Comparison of ENCODE assay signal across 8 cellular contexts in the genomic region with DNA sequence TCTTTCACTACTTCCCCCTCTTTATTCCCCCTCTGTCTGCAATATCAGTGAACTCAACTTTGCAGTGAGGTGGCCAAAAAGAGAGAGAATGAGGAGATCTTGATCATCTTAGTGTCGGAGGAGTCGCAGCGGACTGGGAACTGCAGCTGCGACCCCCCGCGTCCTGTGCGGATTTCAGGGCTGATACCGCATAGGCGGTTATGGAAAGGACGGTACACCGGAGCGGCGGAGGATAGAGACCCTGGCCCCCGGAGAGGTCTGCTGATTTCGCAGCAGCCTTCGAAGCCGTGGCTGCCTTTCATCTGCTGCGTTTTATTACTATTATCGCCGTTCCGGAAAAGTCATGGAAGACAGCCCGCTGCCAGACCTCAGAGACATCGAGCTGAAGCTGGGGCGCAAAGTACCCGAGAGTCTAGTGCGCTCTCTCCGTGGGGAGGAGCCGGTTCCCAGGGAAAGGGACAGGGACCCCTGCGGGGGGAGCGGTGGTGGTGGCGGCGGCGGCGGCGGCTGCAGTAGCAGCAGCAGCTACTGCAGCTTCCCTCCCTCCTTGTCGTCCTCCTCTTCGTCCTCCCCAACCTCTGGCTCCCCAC. TPM values are rescaled to one million over a fixed set of nuclear protein-coding genes. Genes with fewer than 3 reads are reported as not detected.
DNase-seq lines count a peak whose midpoint lies in the region; ATAC-seq and TF ChIP-seq lines count a peak whose summit lies in the region.

No MANE protein-coding gene starts in this region.

- no peak for TF ChIP-seq CTCF in osteocyte (IDR thresholded peaks at IDR 0.05)
- no peak for TF ChIP-seq CTCF in CD8-positive, alpha-beta T cell (IDR thresholded peaks at IDR 0.05)

- peak; percentile 11 for DNase-seq in AG08396 (ENCODE audit: low spot score)
- DNase-seq in SJCRH30, result no peak
- peak; percentile 19 for DNase-seq in foreskin melanocyte
- no peak for DNase-seq in osteocyte (ENCODE audit: extremely low spot score, unreplicated experiment)
- no peak for DNase-seq in CD8-positive, alpha-beta T cell
- no peak for DNase-seq in NCI-H2196 treated with DMSO at 0.1 percent for 48 hours (lab: John Stamatoyannopoulos, UW; ENCODE audit: unreplicated experiment)
- no peak for DNase-seq in GM19238 (ENCODE audit: insufficient read length, low spot score)

- H3K4me1 ChIP-seq in SJCRH30, result peaks cover 5% of the 10 kb centered on the region; the same call in 1 of the 2 replicates
- no peaks in the 10 kb centered on the region for H3K4me1 ChIP-seq in CD8-positive, alpha-beta T cell (ENCODE audit: insufficient read depth, low read length)

- H3K27ac Mint-ChIP-seq in osteocyte (ENCODE audit: unreplicated experiment), result peak overlapping the region; percentile 97
- H3K27ac Mint-ChIP-seq in CD8-positive, alpha-beta T cell, result no peak overlapping the region

- peak overlapping the region; percentile 91 for H3K27ac ChIP-seq in SJCRH30
- no peak overlapping the region for H3K27ac ChIP-seq in CD8-positive, alpha-beta T cell (ENCODE audit: low read depth, low read length)

- H3K4me1 Mint-ChIP-seq in osteocyte (ENCODE audit: unreplicated experiment), result peaks cover 51% of the 10 kb centered on the region
- peaks cover 3% of the 10 kb centered on the region for H3K4me1 Mint-ChIP-seq in CD8-positive, alpha-beta T cell (ENCODE audit: low read depth)

- H3K27me3 Mint-ChIP-seq in osteocyte (ENCODE audit: unreplicated experiment), result no peaks in the 10 kb centered on the region
- H3K27me3 Mint-ChIP-seq in CD8-positive, alpha-beta T cell (ENCODE audit: low read depth), result peaks cover 17% of the 10 kb centered on the region

- intact Hi-C loops in CD8-positive, alpha-beta T cell (cut with DNase I, micrococcal nuclease), result loop anchor here in 1 of 2 experiments (10.0 kb wide), 1 partner anchor 51 kb away; no protein-coding TSS in a partner anchor

- H3K9me3 Mint-ChIP-seq in osteocyte (ENCODE audit: unreplicated experiment), result no peaks in the 10 kb centered on the region
- peaks cover 2% of the 10 kb centered on the region for H3K9me3 Mint-ChIP-seq in CD8-positive, alpha-beta T cell

- H3K4me3 Mint-ChIP-seq in osteocyte (ENCODE audit: unreplicated experiment), result peak overlapping the region; percentile 85
- no peak overlapping the region for H3K4me3 Mint-ChIP-seq in CD8-positive, alpha-beta T cell

- peak overlapping the region; percentile 62 for H3K4me3 ChIP-seq in SJCRH30
- no peak overlapping the region for H3K4me3 ChIP-seq in CD8-positive, alpha-beta T cell (ENCODE audit: low read depth, low read length)

- peaks cover 24% of the 10 kb centered on the region for H3K36me3 Mint-ChIP-seq in osteocyte (ENCODE audit: unreplicated experiment)
- no peaks in the 10 kb centered on the region for H3K36me3 Mint-ChIP-seq in CD8-positive, alpha-beta T cell

- H3K27me3 ChIP-seq in SJCRH30, result no peaks in the 10 kb centered on the region
- H3K27me3 ChIP-seq in CD8-positive, alpha-beta T cell (ENCODE audit: insufficient read depth, low read length), result no peaks in the 10 kb centered on the region

- peak; percentile 20 for ATAC-seq in GM21717 (IDR thresholded peaks at IDR 0.05; ENCODE audit: unreplicated experiment)
- no peak for ATAC-seq in CD8-positive, alpha-beta T cell

- CTCF ChIA-PET in CD8-positive, alpha-beta T cell (lab: Charles Lee), result no interaction called here

- H3K9me3 ChIP-seq in SJCRH30 (replicated peaks), result no peaks in the 10 kb centered on the region
- no peaks in the 10 kb centered on the region for H3K9me3 ChIP-seq in CD8-positive, alpha-beta T cell (ENCODE audit: low read length)

- H3K36me3 ChIP-seq in SJCRH30, result no peaks in the 10 kb centered on the region
- H3K36me3 ChIP-seq in CD8-positive, alpha-beta T cell (ENCODE audit: insufficient read depth, low read length), result no peaks in the 10 kb centered on the region

- POLR2A ChIA-PET in CD8-positive, alpha-beta T cell (lab: Charles Lee), result no interaction called here

RNA-seq across cellular contexts. Expression of gene LURAP1L, which starts 0.6 kb away (rescaled TPM):
- total RNA-seq in SJCRH30 (2014; rRNA removed; shearing (Covaris generic)), result 5.3 and 6.4 TPM in 2 replicates
- 46.3 and 49.8 TPM in 2 replicates for total RNA-seq in osteocyte
- not detected for total RNA-seq in CD8-positive, alpha-beta T cell

Comparison
In these comparisons a context has a peak if more than half of its experiments do, and no peak if none do; other contexts are left out.
1. DNase-seq: peak in AG08396 (single experiment) and foreskin melanocyte (single experiment); none in SJCRH30 (0 of 2), osteocyte (single experiment), CD8-positive, alpha-beta T cell (0 of 7), NCI-H2196 treated with DMSO at 0.1 percent for 48 hours (single experiment) and GM19238 (single experiment).